Comparison of ENCODE assay signal across 12 cellular contexts in genomic region chr16:23497543-23497868, GRCh38. TPM values are rescaled to one million over a fixed set of nuclear protein-coding genes. Genes with fewer than 3 reads are reported as not detected.
DNase-seq lines count a peak whose midpoint lies in the region; ATAC-seq and TF ChIP-seq lines count a peak whose summit lies in the region.
"Had no signal": no experiment of that assay in that cellular context is flagged by ENCODE, and none has a peak within 500 bp of the region (broad histone marks: within the 10 kb centered on the region; RNA-seq: fewer than 3 reads in every experiment).

No MANE protein-coding gene starts in this region.

- H3K36me3 ChIP-seq in Caco-2 (ENCODE audit: control insufficient read depth, insufficient read depth, low read length): peaks cover 3% of the 10 kb centered on the region
- peaks cover 51% of the 10 kb centered on the region for H3K36me3 ChIP-seq in SK-N-MC (ENCODE audit: insufficient read depth, low read length)
- peaks cover 0 to 61% of the 10 kb centered on the region in 2 donors for H3K36me3 ChIP-seq in gastroesophageal sphincter
- peaks cover 0 to 42% of the 10 kb centered on the region in 2 donors for H3K36me3 ChIP-seq in psoas muscle (ENCODE audit: insufficient read depth in 1 of 2, low read depth in 1 of 2)

- H3K27me3 Mint-ChIP-seq in Caco-2 (ENCODE audit: insufficient read depth, unreplicated experiment): no peaks in the 10 kb centered on the region
- no peaks in the 10 kb centered on the region for H3K27me3 Mint-ChIP-seq in stimulated activated naive CD8-positive, alpha-beta T cell treated with anti-CD3 and anti-CD28 coated beads, Interleukin-15, amount 100 ng/mL, for 72 hours
- H3K27me3 Mint-ChIP-seq in activated T-helper 1 cell treated with anti-CD3 and anti-CD28 coated beads, Interleukin-12 subunit alpha, Interleukin-12 subunit beta, Interleukin-2, Interleukin-4 antibody, amounts not matched to agents 30 ng/mL and 10 ng/mL and 1 ng/mL, durations not matched to agents 14 hours and 24 hours and 36 hours (ENCODE audit: insufficient read depth): no peaks in the 10 kb centered on the region
- H3K27me3 Mint-ChIP-seq: CD4-positive, alpha-beta T cell had no signal

- H3K27ac Mint-ChIP-seq in Caco-2 (ENCODE audit: unreplicated experiment): peak overlapping the region; percentile 92
- peak overlapping the region in 1 of 2 donors; percentile 12 for H3K27ac Mint-ChIP-seq in stimulated activated naive CD8-positive, alpha-beta T cell treated with anti-CD3 and anti-CD28 coated beads, Interleukin-15, amount 100 ng/mL, for 72 hours
- H3K27ac Mint-ChIP-seq in activated T-helper 1 cell treated with anti-CD3 and anti-CD28 coated beads, Interleukin-12 subunit alpha, Interleukin-12 subunit beta, Interleukin-2, Interleukin-4 antibody, amounts not matched to agents 30 ng/mL and 10 ng/mL and 1 ng/mL, durations not matched to agents 14 hours and 24 hours and 36 hours: no peak overlapping the region
- H3K27ac Mint-ChIP-seq: CD4-positive, alpha-beta T cell had no signal

- TSS peak; percentile 100 for BruUV-seq in Caco-2 (replicated peaks; lab: Mats Ljungman, UMichigan)

- DNase-seq in Caco-2 (no peak), SK-N-MC (ENCODE audit: low read depth, low spot score) (no peak), psoas muscle (no peak), retina (no peak), lower leg skin (ENCODE audit: low spot score in 2 of 2) (no peak)
- no peak for DNase-seq in stimulated activated naive CD8-positive, alpha-beta T cell treated with anti-CD3 and anti-CD28 coated beads, Interleukin-15, amount 100 ng/mL, for 72 hours
- DNase-seq in activated T-helper 1 cell treated with anti-CD3 and anti-CD28 coated beads, Interleukin-12 subunit alpha, Interleukin-12 subunit beta, Interleukin-2, Interleukin-4 antibody, amounts not matched to agents 30 ng/mL and 10 ng/mL and 1 ng/mL, durations not matched to agents 14 hours and 24 hours and 36 hours (ENCODE audit: low spot score): no peak
- DNase-seq: activated CD8-positive, alpha-beta memory T cell treated with anti-CD3 and anti-CD28 coated beads, Interleukin-2, amount 50 U/mL, for 48 hours; CD4-positive, alpha-beta T cell; NCI-H2171 treated with DMSO at 0.1 percent for 48 hours; PC-3 had no signal

- H3K4me1 ChIP-seq in Caco-2 (peaks cover 11% of the 10 kb centered on the region; the same call in 1 of the 2 replicates), gastroesophageal sphincter (peaks cover 0 to 54% (median 3%) of the 10 kb centered on the region in 3 donors), psoas muscle (peaks cover 18% of the 10 kb centered on the region)

- H3K4me3 ChIP-seq in Caco-2 (ENCODE audit: low read depth, low read length) (peak overlapping the region; percentile 31), SK-N-MC (no peak overlapping the region), gastroesophageal sphincter (no peak overlapping the region), psoas muscle (no peak overlapping the region), lower leg skin (ENCODE audit: low read depth, poor library complexity, severe bottlenecking) (no peak overlapping the region)

- intact Hi-C loops in Caco-2 (cut with micrococcal nuclease; ENCODE audit: unreplicated experiment): no loop called here
- intact Hi-C loops in psoas muscle (cut with DNase I): no loop called here
- intact Hi-C loops in lower leg skin (cut with DNase I; ENCODE audit: low total_unique reads): no loop called here
- intact Hi-C loops in activated T-helper 1 cell treated with anti-CD3 and anti-CD28 coated beads, Interleukin-12 subunit alpha, Interleukin-12 subunit beta, Interleukin-2, Interleukin-4 antibody, amounts not matched to agents 30 ng/mL and 10 ng/mL and 1 ng/mL, durations not matched to agents 14 hours and 24 hours and 36 hours (cut with micrococcal nuclease): no loop called here

- no peaks in the 10 kb centered on the region for H3K27me3 ChIP-seq in Caco-2 (replicated peaks; ENCODE audit: control insufficient read depth, insufficient read depth, low read length)
- no peaks in the 10 kb centered on the region for H3K27me3 ChIP-seq in gastroesophageal sphincter
- no peaks in the 10 kb centered on the region for H3K27me3 ChIP-seq in psoas muscle (ENCODE audit: insufficient read depth in 3 of 3, low read length in 2 of 3)

- H3K36me3 Mint-ChIP-seq in Caco-2 (ENCODE audit: insufficient read depth, unreplicated experiment): peaks cover 59% of the 10 kb centered on the region
- H3K36me3 Mint-ChIP-seq in activated T-helper 1 cell treated with anti-CD3 and anti-CD28 coated beads, Interleukin-12 subunit alpha, Interleukin-12 subunit beta, Interleukin-2, Interleukin-4 antibody, amounts not matched to agents 30 ng/mL and 10 ng/mL and 1 ng/mL, durations not matched to agents 14 hours and 24 hours and 36 hours (ENCODE audit: low read depth): peaks cover 17% of the 10 kb centered on the region

- H3K27ac ChIP-seq in SK-N-MC: peak overlapping the region; percentile 5; the same call in 1 of the 2 replicates
- H3K27ac ChIP-seq in gastroesophageal sphincter: peak overlapping the region in 3 of 4 donors; percentile 41 to 52 (median 49)
- H3K27ac ChIP-seq in psoas muscle: peak overlapping the region; percentile 30

- H3K4me3 Mint-ChIP-seq in Caco-2 (ENCODE audit: unreplicated experiment): peak overlapping the region; percentile 68
- no peak overlapping the region for H3K4me3 Mint-ChIP-seq in stimulated activated naive CD8-positive, alpha-beta T cell treated with anti-CD3 and anti-CD28 coated beads, Interleukin-15, amount 100 ng/mL, for 72 hours
- no peak overlapping the region for H3K4me3 Mint-ChIP-seq in activated T-helper 1 cell treated with anti-CD3 and anti-CD28 coated beads, Interleukin-12 subunit alpha, Interleukin-12 subunit beta, Interleukin-2, Interleukin-4 antibody, amounts not matched to agents 30 ng/mL and 10 ng/mL and 1 ng/mL, durations not matched to agents 14 hours and 24 hours and 36 hours
- H3K4me3 Mint-ChIP-seq: CD4-positive, alpha-beta T cell had no signal

- TF ChIP-seq EP300 in gastroesophageal sphincter (IDR thresholded peaks at IDR 0.05): no peak

- H3K9me3 ChIP-seq in Caco-2 (no peaks in the 10 kb centered on the region), SK-N-MC (ENCODE audit: low read depth, low read length) (no peaks in the 10 kb centered on the region), gastroesophageal sphincter (no peaks in the 10 kb centered on the region), psoas muscle (no peaks in the 10 kb centered on the region)

- ATAC-seq in gastroesophageal sphincter (no peak), psoas muscle (no peak)
- ATAC-seq in stimulated activated naive CD8-positive, alpha-beta T cell treated with anti-CD3 and anti-CD28 coated beads, Interleukin-15, amount 100 ng/mL, for 72 hours: no peak
- ATAC-seq: PC-3 had no signal

- H3K9me3 Mint-ChIP-seq in Caco-2 (ENCODE audit: unreplicated experiment): no peaks in the 10 kb centered on the region
- H3K9me3 Mint-ChIP-seq in stimulated activated naive CD8-positive, alpha-beta T cell treated with anti-CD3 and anti-CD28 coated beads, Interleukin-15, amount 100 ng/mL, for 72 hours: no peaks in the 10 kb centered on the region
- H3K9me3 Mint-ChIP-seq in activated T-helper 1 cell treated with anti-CD3 and anti-CD28 coated beads, Interleukin-12 subunit alpha, Interleukin-12 subunit beta, Interleukin-2, Interleukin-4 antibody, amounts not matched to agents 30 ng/mL and 10 ng/mL and 1 ng/mL, durations not matched to agents 14 hours and 24 hours and 36 hours: no peaks in the 10 kb centered on the region
- H3K9me3 Mint-ChIP-seq: CD4-positive, alpha-beta T cell had no signal

- 74 to 84% methylated on average over 4 to 5 of the region's 6 CpGs for WGBS in gastroesophageal sphincter (ENCODE audit: low coverage in 1 of 2), 2 donors
- WGBS in psoas muscle, 3 donors: 88 to 90% (median 88%) methylated on average over 6 of the region's 6 CpGs
- 50 to 54% methylated on average over 6 of the region's 6 CpGs for WGBS in lower leg skin, 2 donors

- POLR2A ChIA-PET in Caco-2 (lab: Charles Lee): interaction anchor here (0.9 to 1.7 kb wide), 2 partner anchors 8 to 13 kb away, joined by 5 to 13 read pairs; partner anchors contain the start of gene GGA2

- TF ChIP-seq POLR2A in gastroesophageal sphincter (IDR thresholded peaks at IDR 0.05) (no peak), lower leg skin (IDR thresholded peaks at IDR 0.05) (no peak)

- CTCF ChIA-PET in Caco-2 (lab: Charles Lee): no interaction called here

- no peak for TF ChIP-seq CTCF in Caco-2 (IDR thresholded peaks at IDR 0.05; ENCODE audit: insufficient read depth in 1 of 2, low read depth in 1 of 2, low read length in 1 of 2, severe bottlenecking in 1 of 2, unreplicated experiment in 1 of 2)
- TF ChIP-seq CTCF in gastroesophageal sphincter (IDR thresholded peaks at IDR 0.05): no peak
- no peak for TF ChIP-seq CTCF in psoas muscle (IDR thresholded peaks at IDR 0.05)
- no peak for TF ChIP-seq CTCF in lower leg skin (IDR thresholded peaks at IDR 0.05)

- peaks cover 10% of the 10 kb centered on the region for H3K4me1 Mint-ChIP-seq in Caco-2 (ENCODE audit: low read depth, unreplicated experiment)
- H3K4me1 Mint-ChIP-seq in stimulated activated naive CD8-positive, alpha-beta T cell treated with anti-CD3 and anti-CD28 coated beads, Interleukin-15, amount 100 ng/mL, for 72 hours: peaks cover 33% of the 10 kb centered on the region
- H3K4me1 Mint-ChIP-seq in activated T-helper 1 cell treated with anti-CD3 and anti-CD28 coated beads, Interleukin-12 subunit alpha, Interleukin-12 subunit beta, Interleukin-2, Interleukin-4 antibody, amounts not matched to agents 30 ng/mL and 10 ng/mL and 1 ng/mL, durations not matched to agents 14 hours and 24 hours and 36 hours (ENCODE audit: low read depth): peaks cover 24% of the 10 kb centered on the region

- H3K9ac ChIP-seq in SK-N-MC (ENCODE audit: insufficient read length): no peak overlapping the region

RNA-seq across cellular contexts. Expression of gene GGA2, which starts 12.8 kb away (rescaled TPM):
- total RNA-seq in Caco-2 (2022): 92.7 and 93.4 TPM in 2 replicates
- total RNA-seq in gastroesophageal sphincter: 10 to 100 TPM; 36.5 to 50.5 (median 41.5) TPM
- 10 to 100 TPM; 43.1 to 62.9 (median 56.4) TPM for total RNA-seq in psoas muscle
- 10 to 100 TPM; 18.9 to 49.3 (median 21.7) TPM for polyA plus RNA-seq in psoas muscle
- total RNA-seq in lower leg skin: 10 to 100 TPM; 40.7 to 80.4 (median 61.4) TPM
- total RNA-seq in activated T-helper 1 cell treated with anti-CD3 and anti-CD28 coated beads, Interleukin-12 subunit alpha, Interleukin-12 subunit beta, Interleukin-2, Interleukin-4 antibody, amounts not matched to agents 30 ng/mL and 10 ng/mL and 1 ng/mL, durations not matched to agents 14 hours and 24 hours and 36 hours: 106 and 112 TPM in 2 replicates

RNA-seq across cellular contexts. Expression of gene COG7, which starts 44.5 kb away (rescaled TPM):
- total RNA-seq in Caco-2 (2022): 12.0 and 12.4 TPM in 2 replicates
- total RNA-seq in gastroesophageal sphincter: 10 to 100 TPM in 3 of 4 donors, 1 to 10 TPM in 1; 6.9 to 18.6 (median 16.0) TPM
- 1 to 10 TPM; 6.7 to 9.6 (median 9.4) TPM for total RNA-seq in psoas muscle
- 10 to 100 TPM in 2 of 3 donors, 1 to 10 TPM in 1; 7.6 to 14.7 (median 10.5) TPM for polyA plus RNA-seq in psoas muscle
- 10 to 100 TPM; 17.5 to 22.6 (median 18.0) TPM for total RNA-seq in lower leg skin
- 23.5 and 24.1 TPM in 2 replicates for total RNA-seq in activated T-helper 1 cell treated with anti-CD3 and anti-CD28 coated beads, Interleukin-12 subunit alpha, Interleukin-12 subunit beta, Interleukin-2, Interleukin-4 antibody, amounts not matched to agents 30 ng/mL and 10 ng/mL and 1 ng/mL, durations not matched to agents 14 hours and 24 hours and 36 hours

RNA-seq across cellular contexts. Expression of gene EARS2, which starts 59.6 kb away (rescaled TPM):
- total RNA-seq in Caco-2 (2022): 29.6 and 32.4 TPM in 2 replicates
- total RNA-seq in gastroesophageal sphincter: 10 to 100 TPM in 3 of 4 donors, 1 to 10 TPM in 1; 9.5 to 28.5 (median 18.8) TPM
- 10 to 100 TPM; 19.0 to 28.3 (median 20.9) TPM for total RNA-seq in psoas muscle
- 10 to 100 TPM; 12.1 to 22.5 (median 13.6) TPM for polyA plus RNA-seq in psoas muscle
- total RNA-seq in lower leg skin: 10 to 100 TPM; 16.8 to 27.1 (median 20.7) TPM
- 27.8 and 29.9 TPM in 2 replicates for total RNA-seq in activated T-helper 1 cell treated with anti-CD3 and anti-CD28 coated beads, Interleukin-12 subunit alpha, Interleukin-12 subunit beta, Interleukin-2, Interleukin-4 antibody, amounts not matched to agents 30 ng/mL and 10 ng/mL and 1 ng/mL, durations not matched to agents 14 hours and 24 hours and 36 hours
